1 cellular context compared by ENCODE assay signal in genomic region chr20:36773548-36774242, GRCh38.
TF ChIP-seq lines count a peak whose summit lies in the region.

A gene with protein sequence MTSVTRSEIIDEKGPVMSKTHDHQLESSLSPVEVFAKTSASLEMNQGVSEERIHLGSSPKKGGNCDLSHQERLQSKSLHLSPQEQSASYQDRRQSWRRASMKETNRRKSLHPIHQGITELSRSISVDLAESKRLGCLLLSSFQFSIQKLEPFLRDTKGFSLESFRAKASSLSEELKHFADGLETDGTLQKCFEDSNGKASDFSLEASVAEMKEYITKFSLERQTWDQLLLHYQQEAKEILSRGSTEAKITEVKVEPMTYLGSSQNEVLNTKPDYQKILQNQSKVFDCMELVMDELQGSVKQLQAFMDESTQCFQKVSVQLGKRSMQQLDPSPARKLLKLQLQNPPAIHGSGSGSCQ (minus strand): TSS chr20:36773763. CDS start chr20:36771458, 2,305 bp downstream.

TF ChIP-seq in HepG2, 621 proteins besides CTCF, POLR2A, EP300 and RAD21 (continued from another document and continues in another):
- no peak; the same call in 1 of the 2 replicates for TF ChIP-seq ZC3H13 (CRISPR knock-in tag; IDR thresholded peaks at IDR 0.05)
- TF ChIP-seq, protein P1, sequence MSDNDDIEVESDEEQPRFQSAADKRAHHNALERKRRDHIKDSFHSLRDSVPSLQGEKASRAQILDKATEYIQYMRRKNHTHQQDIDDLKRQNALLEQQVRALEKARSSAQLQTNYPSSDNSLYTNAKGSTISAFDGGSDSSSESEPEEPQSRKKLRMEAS (IDR thresholded peaks at IDR 0.05), result peak; percentile 83
- TF ChIP-seq RCOR2 (CRISPR knock-in tag; IDR thresholded peaks at IDR 0.05), result no peak; the same call in none of the 2 replicates
- peak; percentile 89 for TF ChIP-seq KAT8 (CRISPR knock-in tag; IDR thresholded peaks at IDR 0.05)
- no peak; the same call in none of the 2 replicates for TF ChIP-seq NKX3-1 (CRISPR knock-in tag; IDR thresholded peaks at IDR 0.05)
- no peak for TF ChIP-seq SNRNP70 (IDR thresholded peaks at IDR 0.05; ENCODE audit: low read depth, low read length)
- peak; percentile 34; the same call in 1 of the 2 replicates for TF ChIP-seq ZNF362 (CRISPR knock-in tag; IDR thresholded peaks at IDR 0.05; ENCODE audit: borderline replicate concordance)
- peak; percentile 88; the same call in 1 of the 2 replicates for TF ChIP-seq KLF9 (CRISPR knock-in tag; IDR thresholded peaks at IDR 0.05; ENCODE audit: low read depth)
- TF ChIP-seq TCF12 (IDR thresholded peaks at IDR 0.05), result no peak
- 0 out of 2 replicates have a peak, but pooled peaks have one; percentile 6 for TF ChIP-seq TCF12 (CRISPR knock-in tag; IDR thresholded peaks at IDR 0.05)
- no peak; the same call in none of the 2 replicates for TF ChIP-seq MED1 (CRISPR knock-in tag; IDR thresholded peaks at IDR 0.05)
- TF ChIP-seq ZNF256 (CRISPR knock-in tag; conservative IDR thresholded peaks at IDR 0.05), result peak; percentile 47
- TF ChIP-seq ZNF547 (CRISPR knock-in tag; IDR thresholded peaks at IDR 0.05), result no peak; the same call in 1 of the 2 replicates
- TF ChIP-seq MYC (CRISPR knock-in tag; IDR thresholded peaks at IDR 0.05; ENCODE audit: borderline replicate concordance), result peak; percentile 78
- no peak; the same call in 1 of the 2 replicates for TF ChIP-seq ARHGAP35 (CRISPR knock-in tag; IDR thresholded peaks at IDR 0.05; ENCODE audit: borderline replicate concordance)
- TF ChIP-seq ZMAT5 (CRISPR knock-in tag; IDR thresholded peaks at IDR 0.05; ENCODE audit: borderline replicate concordance, low read depth), result no peak
- TF ChIP-seq KIAA2018 (CRISPR knock-in tag; IDR thresholded peaks at IDR 0.05; ENCODE audit: borderline replicate concordance), result no peak
- TF ChIP-seq ELF3 (CRISPR knock-in tag; IDR thresholded peaks at IDR 0.05), result peak; percentile 80
- TF ChIP-seq NR2F1 (CRISPR knock-in tag; IDR thresholded peaks at IDR 0.05), result no peak; a peak in 1 of 4 replicates
- TF ChIP-seq SP1 (IDR thresholded peaks at IDR 0.05), result no peak
- TF ChIP-seq SP1 (CRISPR knock-in tag; IDR thresholded peaks at IDR 0.05), result peak; percentile 65
- no peak for TF ChIP-seq HCFC1 (IDR thresholded peaks at IDR 0.05; ENCODE audit: low read depth, low read length)
- TF ChIP-seq, protein P2, sequence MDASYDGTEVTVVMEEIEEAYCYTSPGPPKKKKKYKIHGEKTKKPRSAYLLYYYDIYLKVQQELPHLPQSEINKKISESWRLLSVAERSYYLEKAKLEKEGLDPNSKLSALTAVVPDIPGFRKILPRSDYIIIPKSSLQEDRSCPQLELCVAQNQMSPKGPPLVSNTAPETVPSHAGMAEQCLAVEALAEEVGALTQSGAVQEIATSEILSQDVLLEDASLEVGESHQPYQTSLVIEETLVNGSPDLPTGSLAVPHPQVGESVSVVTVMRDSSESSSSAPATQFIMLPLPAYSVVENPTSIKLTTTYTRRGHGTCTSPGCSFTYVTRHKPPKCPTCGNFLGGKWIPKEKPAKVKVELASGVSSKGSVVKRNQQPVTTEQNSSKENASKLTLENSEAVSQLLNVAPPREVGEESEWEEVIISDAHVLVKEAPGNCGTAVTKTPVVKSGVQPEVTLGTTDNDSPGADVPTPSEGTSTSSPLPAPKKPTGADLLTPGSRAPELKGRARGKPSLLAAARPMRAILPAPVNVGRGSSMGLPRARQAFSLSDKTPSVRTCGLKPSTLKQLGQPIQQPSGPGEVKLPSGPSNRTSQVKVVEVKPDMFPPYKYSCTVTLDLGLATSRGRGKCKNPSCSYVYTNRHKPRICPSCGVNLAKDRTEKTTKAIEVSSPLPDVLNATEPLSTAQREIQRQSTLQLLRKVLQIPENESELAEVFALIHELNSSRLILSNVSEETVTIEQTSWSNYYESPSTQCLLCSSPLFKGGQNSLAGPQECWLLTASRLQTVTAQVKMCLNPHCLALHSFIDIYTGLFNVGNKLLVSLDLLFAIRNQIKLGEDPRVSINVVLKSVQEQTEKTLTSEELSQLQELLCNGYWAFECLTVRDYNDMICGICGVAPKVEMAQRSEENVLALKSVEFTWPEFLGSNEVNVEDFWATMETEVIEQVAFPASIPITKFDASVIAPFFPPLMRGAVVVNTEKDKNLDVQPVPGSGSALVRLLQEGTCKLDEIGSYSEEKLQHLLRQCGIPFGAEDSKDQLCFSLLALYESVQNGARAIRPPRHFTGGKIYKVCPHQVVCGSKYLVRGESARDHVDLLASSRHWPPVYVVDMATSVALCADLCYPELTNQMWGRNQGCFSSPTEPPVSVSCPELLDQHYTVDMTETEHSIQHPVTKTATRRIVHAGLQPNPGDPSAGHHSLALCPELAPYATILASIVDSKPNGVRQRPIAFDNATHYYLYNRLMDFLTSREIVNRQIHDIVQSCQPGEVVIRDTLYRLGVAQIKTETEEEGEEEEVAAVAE (CRISPR knock-in tag; IDR thresholded peaks at IDR 0.05; ENCODE audit: borderline replicate concordance), result peak; percentile 43; the same call in 1 of the 2 replicates
- peak; percentile 91 for TF ChIP-seq ZNF275 (CRISPR knock-in tag; IDR thresholded peaks at IDR 0.05; ENCODE audit: borderline replicate concordance)
- TF ChIP-seq, protein P3, sequence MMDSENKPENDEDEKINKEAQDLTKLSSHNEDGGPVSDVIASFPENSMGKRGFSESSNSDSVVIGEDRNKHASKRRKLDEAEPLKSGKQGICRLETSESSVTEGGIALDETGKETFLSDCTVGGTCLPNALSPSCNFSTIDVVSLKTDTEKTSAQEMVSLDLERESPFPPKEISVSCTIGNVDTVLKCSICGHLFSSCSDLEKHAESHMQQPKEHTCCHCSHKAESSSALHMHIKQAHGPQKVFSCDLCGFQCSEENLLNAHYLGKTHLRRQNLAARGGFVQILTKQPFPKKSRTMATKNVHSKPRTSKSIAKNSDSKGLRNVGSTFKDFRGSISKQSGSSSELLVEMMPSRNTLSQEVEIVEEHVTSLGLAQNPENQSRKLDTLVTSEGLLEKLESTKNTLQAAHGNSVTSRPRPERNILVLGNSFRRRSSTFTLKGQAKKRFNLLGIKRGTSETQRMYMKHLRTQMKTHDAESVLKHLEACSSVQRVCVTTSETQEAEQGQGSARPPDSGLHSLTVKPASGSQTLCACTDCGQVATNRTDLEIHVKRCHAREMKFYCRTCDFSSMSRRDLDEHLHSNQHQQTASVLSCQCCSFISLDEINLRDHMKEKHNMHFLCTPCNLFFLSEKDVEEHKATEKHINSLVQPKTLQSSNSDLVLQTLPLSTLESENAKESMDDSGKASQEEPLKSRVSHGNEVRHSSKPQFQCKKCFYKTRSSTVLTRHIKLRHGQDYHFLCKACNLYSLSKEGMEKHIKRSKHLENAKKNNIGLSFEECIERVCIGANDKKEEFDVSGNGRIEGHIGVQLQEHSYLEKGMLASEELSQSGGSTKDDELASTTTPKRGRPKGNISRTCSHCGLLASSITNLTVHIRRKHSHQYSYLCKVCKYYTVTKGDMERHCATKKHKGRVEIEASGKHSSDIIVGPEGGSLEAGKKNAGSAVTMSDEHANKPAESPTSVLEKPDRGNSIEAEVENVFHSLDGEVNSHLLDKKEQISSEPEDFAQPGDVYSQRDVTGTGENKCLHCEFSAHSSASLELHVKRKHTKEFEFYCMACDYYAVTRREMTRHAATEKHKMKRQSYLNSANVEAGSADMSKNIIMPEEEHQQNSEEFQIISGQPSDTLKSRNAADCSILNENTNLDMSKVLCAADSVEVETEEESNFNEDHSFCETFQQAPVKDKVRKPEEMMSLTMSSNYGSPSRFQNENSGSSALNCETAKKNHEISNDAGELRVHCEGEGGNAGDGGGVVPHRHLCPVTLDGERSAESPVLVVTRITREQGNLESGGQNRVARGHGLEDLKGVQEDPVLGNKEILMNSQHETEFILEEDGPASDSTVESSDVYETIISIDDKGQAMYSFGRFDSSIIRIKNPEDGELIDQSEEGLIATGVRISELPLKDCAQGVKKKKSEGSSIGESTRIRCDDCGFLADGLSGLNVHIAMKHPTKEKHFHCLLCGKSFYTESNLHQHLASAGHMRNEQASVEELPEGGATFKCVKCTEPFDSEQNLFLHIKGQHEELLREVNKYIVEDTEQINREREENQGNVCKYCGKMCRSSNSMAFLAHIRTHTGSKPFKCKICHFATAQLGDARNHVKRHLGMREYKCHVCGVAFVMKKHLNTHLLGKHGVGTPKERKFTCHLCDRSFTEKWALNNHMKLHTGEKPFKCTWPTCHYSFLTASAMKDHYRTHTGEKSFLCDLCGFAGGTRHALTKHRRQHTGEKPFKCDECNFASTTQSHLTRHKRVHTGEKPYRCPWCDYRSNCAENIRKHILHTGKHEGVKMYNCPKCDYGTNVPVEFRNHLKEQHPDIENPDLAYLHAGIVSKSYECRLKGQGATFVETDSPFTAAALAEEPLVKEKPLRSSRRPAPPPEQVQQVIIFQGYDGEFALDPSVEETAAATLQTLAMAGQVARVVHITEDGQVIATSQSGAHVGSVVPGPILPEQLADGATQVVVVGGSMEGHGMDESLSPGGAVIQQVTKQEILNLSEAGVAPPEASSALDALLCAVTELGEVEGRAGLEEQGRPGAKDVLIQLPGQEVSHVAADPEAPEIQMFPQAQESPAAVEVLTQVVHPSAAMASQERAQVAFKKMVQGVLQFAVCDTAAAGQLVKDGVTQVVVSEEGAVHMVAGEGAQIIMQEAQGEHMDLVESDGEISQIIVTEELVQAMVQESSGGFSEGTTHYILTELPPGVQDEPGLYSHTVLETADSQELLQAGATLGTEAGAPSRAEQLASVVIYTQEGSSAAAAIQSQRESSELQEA (CRISPR knock-in tag; IDR thresholded peaks at IDR 0.05; ENCODE audit: not compliant biosample characterization), result no peak
